ENCODE assay signal across 1 cellular context in genomic region chr19:41877490-41877876, GRCh38.
TF ChIP-seq lines count a peak whose summit lies in the region.

No MANE protein-coding gene starts in this region.

TF ChIP-seq in GM12878, 131 proteins besides CTCF, POLR2A, EP300 and RAD21 (continued from another document):
- TF ChIP-seq WRNIP1 (IDR thresholded peaks at IDR 0.05; ENCODE audit: borderline replicate concordance, low read depth, low read length) (0 out of 2 replicates have a peak, but pooled peaks have one; percentile 35), SREBF2 (IDR thresholded peaks at IDR 0.05; ENCODE audit: low read length) (no peak), ZBED1 (IDR thresholded peaks at IDR 0.05; ENCODE audit: borderline replicate concordance) (no peak), TAF1 (IDR thresholded peaks at IDR 0.05; ENCODE audit: borderline replicate concordance, low read depth, low read length) (0 out of 2 replicates have a peak, but pooled peaks have one; percentile 0), LARP7 (IDR thresholded peaks at IDR 0.05) (peak; percentile 29), PAX5 (IDR thresholded peaks at IDR 0.05; ENCODE audit: borderline replicate concordance, low read depth, low read length) (0 out of 2 replicates have a peak, but pooled peaks have one; percentile 12), YY1 (IDR thresholded peaks at IDR 0.05; ENCODE audit: low read depth, low read length) (no peak), ASH2L (IDR thresholded peaks at IDR 0.05; ENCODE audit: borderline replicate concordance, low read depth) (no peak), RAD51 (IDR thresholded peaks at IDR 0.05) (no peak), ATF3 (IDR thresholded peaks at IDR 0.05; ENCODE audit: borderline replicate concordance, extremely low read depth, low read depth, low read length) (no peak), MTA3 (IDR thresholded peaks at IDR 0.05; ENCODE audit: borderline replicate concordance, low read length) (no peak; the same call in 1 of the 2 replicates), ETV6 (conservative IDR thresholded peaks at IDR 0.05 in 1 of 2, IDR thresholded peaks at IDR 0.05 in 1 of 2; ENCODE audit: borderline replicate concordance in 1 of 2, low read depth in 1 of 2) (no peak)
- TF ChIP-seq, protein P1, sequence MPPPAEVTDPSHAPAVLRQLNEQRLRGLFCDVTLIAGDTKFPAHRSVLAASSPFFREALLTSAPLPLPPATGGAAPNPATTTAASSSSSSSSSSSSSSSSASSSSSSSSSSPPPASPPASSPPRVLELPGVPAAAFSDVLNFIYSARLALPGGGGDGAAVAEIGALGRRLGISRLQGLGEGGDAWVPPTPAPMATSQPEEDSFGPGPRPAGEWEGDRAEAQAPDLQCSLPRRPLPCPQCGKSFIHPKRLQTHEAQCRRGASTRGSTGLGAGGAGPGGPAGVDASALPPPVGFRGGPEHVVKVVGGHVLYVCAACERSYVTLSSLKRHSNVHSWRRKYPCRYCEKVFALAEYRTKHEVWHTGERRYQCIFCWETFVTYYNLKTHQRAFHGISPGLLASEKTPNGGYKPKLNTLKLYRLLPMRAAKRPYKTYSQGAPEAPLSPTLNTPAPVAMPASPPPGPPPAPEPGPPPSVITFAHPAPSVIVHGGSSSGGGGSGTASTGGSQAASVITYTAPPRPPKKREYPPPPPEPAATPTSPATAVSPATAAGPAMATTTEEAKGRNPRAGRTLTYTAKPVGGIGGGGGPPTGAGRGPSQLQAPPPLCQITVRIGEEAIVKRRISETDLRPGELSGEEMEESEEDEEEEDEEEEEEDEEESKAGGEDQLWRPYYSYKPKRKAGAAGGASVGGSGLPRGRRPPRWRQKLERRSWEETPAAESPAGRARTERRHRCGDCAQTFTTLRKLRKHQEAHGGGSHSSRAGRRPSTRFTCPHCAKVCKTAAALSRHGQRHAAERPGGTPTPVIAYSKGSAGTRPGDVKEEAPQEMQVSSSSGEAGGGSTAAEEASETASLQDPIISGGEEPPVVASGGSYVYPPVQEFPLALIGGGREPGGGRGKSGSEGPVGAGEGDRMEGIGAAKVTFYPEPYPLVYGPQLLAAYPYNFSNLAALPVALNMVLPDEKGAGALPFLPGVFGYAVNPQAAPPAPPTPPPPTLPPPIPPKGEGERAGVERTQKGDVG (CRISPR knock-in tag; IDR thresholded peaks at IDR 0.05): no peak
- TF ChIP-seq, protein P2, sequence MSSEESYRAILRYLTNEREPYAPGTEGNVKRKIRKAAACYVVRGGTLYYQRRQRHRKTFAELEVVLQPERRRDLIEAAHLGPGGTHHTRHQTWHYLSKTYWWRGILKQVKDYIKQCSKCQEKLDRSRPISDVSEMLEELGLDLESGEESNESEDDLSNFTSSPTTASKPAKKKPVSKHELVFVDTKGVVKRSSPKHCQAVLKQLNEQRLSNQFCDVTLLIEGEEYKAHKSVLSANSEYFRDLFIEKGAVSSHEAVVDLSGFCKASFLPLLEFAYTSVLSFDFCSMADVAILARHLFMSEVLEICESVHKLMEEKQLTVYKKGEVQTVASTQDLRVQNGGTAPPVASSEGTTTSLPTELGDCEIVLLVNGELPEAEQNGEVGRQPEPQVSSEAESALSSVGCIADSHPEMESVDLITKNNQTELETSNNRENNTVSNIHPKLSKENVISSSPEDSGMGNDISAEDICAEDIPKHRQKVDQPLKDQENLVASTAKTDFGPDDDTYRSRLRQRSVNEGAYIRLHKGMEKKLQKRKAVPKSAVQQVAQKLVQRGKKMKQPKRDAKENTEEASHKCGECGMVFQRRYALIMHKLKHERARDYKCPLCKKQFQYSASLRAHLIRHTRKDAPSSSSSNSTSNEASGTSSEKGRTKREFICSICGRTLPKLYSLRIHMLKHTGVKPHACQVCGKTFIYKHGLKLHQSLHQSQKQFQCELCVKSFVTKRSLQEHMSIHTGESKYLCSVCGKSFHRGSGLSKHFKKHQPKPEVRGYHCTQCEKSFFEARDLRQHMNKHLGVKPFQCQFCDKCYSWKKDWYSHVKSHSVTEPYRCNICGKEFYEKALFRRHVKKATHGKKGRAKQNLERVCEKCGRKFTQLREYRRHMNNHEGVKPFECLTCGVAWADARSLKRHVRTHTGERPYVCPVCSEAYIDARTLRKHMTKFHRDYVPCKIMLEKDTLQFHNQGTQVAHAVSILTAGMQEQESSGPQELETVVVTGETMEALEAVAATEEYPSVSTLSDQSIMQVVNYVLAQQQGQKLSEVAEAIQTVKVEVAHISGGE (CRISPR knock-in tag; IDR thresholded peaks at IDR 0.05): no peak
- TF ChIP-seq, protein P3, sequence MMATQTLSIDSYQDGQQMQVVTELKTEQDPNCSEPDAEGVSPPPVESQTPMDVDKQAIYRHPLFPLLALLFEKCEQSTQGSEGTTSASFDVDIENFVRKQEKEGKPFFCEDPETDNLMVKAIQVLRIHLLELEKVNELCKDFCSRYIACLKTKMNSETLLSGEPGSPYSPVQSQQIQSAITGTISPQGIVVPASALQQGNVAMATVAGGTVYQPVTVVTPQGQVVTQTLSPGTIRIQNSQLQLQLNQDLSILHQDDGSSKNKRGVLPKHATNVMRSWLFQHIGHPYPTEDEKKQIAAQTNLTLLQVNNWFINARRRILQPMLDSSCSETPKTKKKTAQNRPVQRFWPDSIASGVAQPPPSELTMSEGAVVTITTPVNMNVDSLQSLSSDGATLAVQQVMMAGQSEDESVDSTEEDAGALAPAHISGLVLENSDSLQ (IDR thresholded peaks at IDR 0.05): no peak
